ENCODE assay signal across 21 cellular contexts in the genomic region with DNA sequence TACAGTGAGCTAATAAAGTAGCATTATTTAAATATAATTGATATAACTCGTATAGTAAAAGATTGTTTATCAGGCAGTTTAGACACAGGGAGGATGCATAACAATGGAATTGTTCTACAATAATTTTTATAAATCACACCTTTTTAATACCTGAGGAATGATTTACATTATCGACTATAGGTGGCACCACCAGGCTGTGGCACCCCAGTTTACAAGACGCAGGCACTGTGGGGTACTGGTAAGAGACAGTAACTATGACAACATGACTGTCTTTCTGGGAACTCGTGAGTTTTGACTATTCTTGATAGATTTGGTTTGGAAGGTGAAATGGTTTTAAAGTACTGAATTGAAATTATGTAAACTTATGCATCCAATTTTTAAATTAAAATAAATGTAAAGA. TPM values are rescaled to one million over a fixed set of nuclear protein-coding genes. Genes with fewer than 3 reads are reported as not detected.
DNase-seq lines count a peak whose midpoint lies in the region; ATAC-seq and TF ChIP-seq lines count a peak whose summit lies in the region.
"Had no signal": no experiment of that assay in that cellular context is flagged by ENCODE, and none has a peak within 500 bp of the region (broad histone marks: within the 10 kb centered on the region; RNA-seq: fewer than 3 reads in every experiment).

No MANE protein-coding gene starts in this region.

- H3K9me3 Mint-ChIP-seq in activated CD4-positive, alpha-beta T cell treated with anti-CD3 and anti-CD28 coated beads, Interleukin-2, amount 10 ng/mL, durations not matched to agents 7 days and 5 days = no peaks in the 10 kb centered on the region
- H3K9me3 Mint-ChIP-seq: memory B cell; natural killer cell treated with Interleukin-12 subunit alpha and Interleukin-12 subunit beta and Interleukin-15 and Interleukin-18, amount 100 ng/mL, for 72 hours had no signal

- H3K27ac ChIP-seq in hepatocyte (peak overlapping the region; percentile 77), A673 (ENCODE audit: low read depth, low read length, poor library complexity, severe bottlenecking) (no peak overlapping the region)
- H3K27ac ChIP-seq: stomach had no signal

- H3K79me2 ChIP-seq in hepatocyte = no peaks in the 10 kb centered on the region

- DNase-seq in activated CD4-positive, alpha-beta T cell treated with anti-CD3 and anti-CD28 coated beads, Interleukin-2, amount 10 ng/mL, durations not matched to agents 7 days and 5 days = peak; percentile 21
- no peak for DNase-seq in activated CD4-positive, alpha-beta T cell treated with anti-CD3 and anti-CD28 coated beads for 1 hour
- DNase-seq in GM06990 (ENCODE audit: extremely low read depth, insufficient read length) = no peak
- peak; percentile 44 for DNase-seq in RPMI8226
- no peak for DNase-seq in hepatocyte (ENCODE audit: low spot score)
- DNase-seq in Right ventricle myocardium superior = no peak
- DNase-seq in A673 (ENCODE audit: low spot score) = no peak
- DNase-seq: activated CD8-positive, alpha-beta memory T cell treated with anti-CD3 and anti-CD28 coated beads for 24 hours; activated effector memory CD4-positive, alpha-beta T cell treated with Interleukin-2 at 50 U/mL for 16 hours; foreskin fibroblast; kidney glomerular epithelial cell; NCI-H2081 treated with DMSO at 0.1 percent for 48 hours; NCI-H524 treated with DMSO at 0.1 percent for 48 hours; small intestine; stomach had no signal

- 85% methylated on average over 4 of the region's 4 CpGs for WGBS in hepatocyte (ENCODE audit: low lambda C conversion rate, missing lambda C conversion rate)

- H3K4me1 Mint-ChIP-seq in activated CD4-positive, alpha-beta T cell treated with anti-CD3 and anti-CD28 coated beads, Interleukin-2, amount 10 ng/mL, durations not matched to agents 7 days and 5 days = no peaks in the 10 kb centered on the region
- H3K4me1 Mint-ChIP-seq: CD4-positive, CD25-positive, alpha-beta regulatory T cell; memory B cell had no signal

- TF ChIP-seq CTCF in GM06990 (IDR thresholded peaks at IDR 0.05; ENCODE audit: insufficient read depth, low read length, poor library complexity, severe bottlenecking) (peak; percentile 14), hepatocyte (IDR thresholded peaks at IDR 0.05; ENCODE audit: poor library complexity) (no peak), A673 (conservative IDR thresholded peaks at IDR 0.05; ENCODE audit: low read depth, low read length) (no peak)

- POLR2A ChIA-PET in activated CD4-positive, alpha-beta T cell treated with anti-CD3 and anti-CD28 coated beads, Interleukin-2, amount 10 ng/mL, durations not matched to agents 7 days and 5 days (lab: Charles Lee) = no interaction called here
- POLR2A ChIA-PET in A673 (lab: Charles Lee; ENCODE audit: low non-redundant PET) = no interaction called here

- no peaks in the 10 kb centered on the region for H3K9me2 ChIP-seq in hepatocyte (replicated peaks; ENCODE audit: insufficient read depth)

- H3K4me3 Mint-ChIP-seq in activated CD4-positive, alpha-beta T cell treated with anti-CD3 and anti-CD28 coated beads, Interleukin-2, amount 10 ng/mL, durations not matched to agents 7 days and 5 days = no peak overlapping the region
- H3K4me3 Mint-ChIP-seq: CD4-positive, CD25-positive, alpha-beta regulatory T cell; memory B cell; natural killer cell treated with Interleukin-12 subunit alpha and Interleukin-12 subunit beta and Interleukin-15 and Interleukin-18, amount 100 ng/mL, for 72 hours had no signal

- no peaks in the 10 kb centered on the region; the same call in 1 of the 2 replicates for H3K27me3 ChIP-seq in GM06990 (replicated peaks; ENCODE audit: control insufficient read depth, insufficient read depth, low read length)
- H3K27me3 ChIP-seq in hepatocyte = no peaks in the 10 kb centered on the region
- no peaks in the 10 kb centered on the region for H3K27me3 ChIP-seq in A673 (replicated peaks; ENCODE audit: insufficient read depth, low read depth, low read length, poor library complexity)
- H3K27me3 ChIP-seq: stomach had no signal

- H4K20me1 ChIP-seq in hepatocyte (ENCODE audit: insufficient read depth, poor library complexity, severe bottlenecking) = no peaks in the 10 kb centered on the region

- H3K9me3 ChIP-seq in hepatocyte (ENCODE audit: low read depth) (no peaks in the 10 kb centered on the region), A673 (ENCODE audit: low read depth, low read length, poor library complexity, severe bottlenecking) (no peaks in the 10 kb centered on the region)
- H3K9me3 ChIP-seq: stomach had no signal

- H3K36me3 Mint-ChIP-seq in activated CD4-positive, alpha-beta T cell treated with anti-CD3 and anti-CD28 coated beads, Interleukin-2, amount 10 ng/mL, durations not matched to agents 7 days and 5 days (ENCODE audit: low read depth) = no peaks in the 10 kb centered on the region
- H3K36me3 Mint-ChIP-seq: CD4-positive, CD25-positive, alpha-beta regulatory T cell; memory B cell; natural killer cell treated with Interleukin-12 subunit alpha and Interleukin-12 subunit beta and Interleukin-15 and Interleukin-18, amount 100 ng/mL, for 72 hours had no signal

- H3K4me3 ChIP-seq in GM06990 (replicated peaks; ENCODE audit: low read depth, low read length) = no peak overlapping the region
- H3K4me3 ChIP-seq in hepatocyte = no peak overlapping the region
- no peak overlapping the region for H3K4me3 ChIP-seq in A673 (ENCODE audit: low read depth, low read length, poor library complexity, severe bottlenecking)
- H3K4me3 ChIP-seq: stomach had no signal

- H3K4me1 ChIP-seq in hepatocyte (ENCODE audit: insufficient read depth) (peaks cover 23% of the 10 kb centered on the region), A673 (ENCODE audit: insufficient read depth, low read length, poor library complexity, severe bottlenecking) (no peaks in the 10 kb centered on the region)

- H3K36me3 ChIP-seq in GM06990 (ENCODE audit: control insufficient read depth, insufficient read depth, low read length) (no peaks in the 10 kb centered on the region), hepatocyte (replicated peaks; ENCODE audit: insufficient read depth, low read depth) (no peaks in the 10 kb centered on the region), A673 (ENCODE audit: insufficient read depth, low read length, poor library complexity, severe bottlenecking) (no peaks in the 10 kb centered on the region)
- H3K36me3 ChIP-seq: stomach had no signal

- H3K27ac Mint-ChIP-seq in activated CD4-positive, alpha-beta T cell treated with anti-CD3 and anti-CD28 coated beads, Interleukin-2, amount 10 ng/mL, durations not matched to agents 7 days and 5 days = no peak overlapping the region
- H3K27ac Mint-ChIP-seq: CD4-positive, CD25-positive, alpha-beta regulatory T cell; memory B cell; natural killer cell treated with Interleukin-12 subunit alpha and Interleukin-12 subunit beta and Interleukin-15 and Interleukin-18, amount 100 ng/mL, for 72 hours; progenitor cell of endocrine pancreas had no signal

- BruUV-seq in A673 (replicated peaks; lab: Mats Ljungman, UMichigan) = no TSS peak

- CTCF ChIA-PET in activated CD4-positive, alpha-beta T cell treated with anti-CD3 and anti-CD28 coated beads, Interleukin-2, amount 10 ng/mL, durations not matched to agents 7 days and 5 days (lab: Charles Lee) = interaction anchor here (1.3 to 1.5 kb wide), 2 partner anchors 27 to 98 kb away, joined by 3 read pairs; partner anchors contain the start of gene STBD1
- CTCF ChIA-PET in A673 (lab: Charles Lee) = no interaction called here

- H3K27me3 Mint-ChIP-seq in activated CD4-positive, alpha-beta T cell treated with anti-CD3 and anti-CD28 coated beads, Interleukin-2, amount 10 ng/mL, durations not matched to agents 7 days and 5 days = peaks cover 14% of the 10 kb centered on the region
- H3K27me3 Mint-ChIP-seq: progenitor cell of endocrine pancreas had no signal

- no peak overlapping the region for H3K4me2 ChIP-seq in hepatocyte

- ATAC-seq in GM18873 (IDR thresholded peaks at IDR 0.05; ENCODE audit: low FRiP score, unreplicated experiment) (no peak), Right ventricle myocardium superior (ENCODE audit: poor library complexity) (no peak)
- ATAC-seq: natural killer cell treated with Interleukin-12 subunit alpha and Interleukin-12 subunit beta and Interleukin-15 and Interleukin-18, amount 100 ng/mL, for 72 hours; PC-3 had no signal

- intact Hi-C loops in Right ventricle myocardium superior (cut with DNase I) (no loop called here), A673 (cut with micrococcal nuclease; ENCODE audit: unreplicated experiment) (no loop called here)

- no peak overlapping the region for H2AFZ ChIP-seq in hepatocyte

RNA-seq across cellular contexts. Expression of gene STBD1, which starts 27.1 kb away (rescaled TPM):
- total RNA-seq in activated CD4-positive, alpha-beta T cell treated with anti-CD3 and anti-CD28 coated beads, Interleukin-2, amount 10 ng/mL, durations not matched to agents 7 days and 5 days = 1 to 10 TPM in 1 of 2 experiments, under 1 TPM in 1; 0.77 to 1.2 TPM
- 26.5 and 34.2 TPM in 2 replicates for total RNA-seq in hepatocyte
- polyA plus RNA-seq in hepatocyte = 25.3 and 29.7 TPM in 2 replicates
- 27.2 TPM for total RNA-seq in Right ventricle myocardium superior
- not detected in 2 replicates for total RNA-seq in A673 (2021)

RNA-seq across cellular contexts. Expression of gene FAM47E, which starts 27.9 kb away (rescaled TPM):
- total RNA-seq in activated CD4-positive, alpha-beta T cell treated with anti-CD3 and anti-CD28 coated beads, Interleukin-2, amount 10 ng/mL, durations not matched to agents 7 days and 5 days = under 1 TPM in 1 of 2 experiments, not detected in 1; 0.17 TPM
- total RNA-seq in hepatocyte (5.9 and 9.3 TPM in 2 replicates), Right ventricle myocardium superior (2.0 TPM), A673 (2021) (0.21 TPM in 1 of 2 replicates, not detected in the other)
- polyA plus RNA-seq in hepatocyte = 8.9 and 11.1 TPM in 2 replicates
- total RNA-seq: natural killer cell treated with Interleukin-12 subunit alpha and Interleukin-12 subunit beta and Interleukin-15 and Interleukin-18, amount 100 ng/mL, for 72 hours had no signal

Comparison
In these comparisons a context has a peak if more than half of its experiments do, and no peak if none do; other contexts are left out.
1. DNase-seq: peak in activated CD4-positive, alpha-beta T cell treated with anti-CD3 and anti-CD28 coated beads, Interleukin-2, amount 10 ng/mL, durations not matched to agents 7 days and 5 days (single experiment) and RPMI8226 (single experiment); none in activated CD4-positive, alpha-beta T cell treated with anti-CD3 and anti-CD28 coated beads for 1 hour (single experiment), GM06990 (single experiment), hepatocyte (single experiment), Right ventricle myocardium superior (single experiment) and A673 (single experiment).
2. RNA of gene STBD1, which starts 27.1 kb away (total RNA-seq): 26.5 to 34.2 TPM in hepatocyte and 27.2 TPM in Right ventricle myocardium superior (single experiment); 0.77 to 1.2 TPM in activated CD4-positive, alpha-beta T cell treated with anti-CD3 and anti-CD28 coated beads, Interleukin-2, amount 10 ng/mL, durations not matched to agents 7 days and 5 days and not detected in A673; every median in the first group is over 10 times any median in the second.